In genomic region chr3:187305881-187306280, GRCh38 we compare ENCODE assay signal across 37 cellular contexts. TPM values are rescaled to one million over a fixed set of nuclear protein-coding genes. Genes with fewer than 3 reads are reported as not detected.
"Had no signal": no experiment of that assay in that cellular context is flagged by ENCODE, and none has a peak within 500 bp of the region (broad histone marks: within the 10 kb centered on the region; RNA-seq: fewer than 3 reads in every experiment).

No MANE protein-coding gene starts in this region.

- ATAC-seq: activated T-cell treated with anti-CD3 and anti-CD28 coated beads, Interleukin-2, amount 50 U/mL, for 72 hours; activated T-helper 17 cell treated with anti-CD3 and anti-CD28 coated beads, Interleukin-2, amount 50 U/mL, for 72 hours had no signal

- H2AFZ ChIP-seq: PC-9 had no signal

- H3K4me2 ChIP-seq: PC-9 had no signal

- H3K27me3 ChIP-seq: brain microvascular endothelial cell, cardiac muscle cell had no signal

- H3K36me3 ChIP-seq: brain microvascular endothelial cell, cardiac muscle cell had no signal

- H3K27ac Mint-ChIP-seq: activated CD4-positive, alpha-beta memory T cell treated with anti-CD3 and anti-CD28 coated beads, Interleukin-2, amount 10 ng/mL, durations not matched to agents 7 days and 5 days; activated naive CD8-positive, alpha-beta T cell treated with anti-CD3 and anti-CD28 coated beads for 36 hours; activated T-cell treated with anti-CD3 and anti-CD28 coated beads, Interleukin-2, amount 50 U/mL, for 72 hours; activated T-helper 17 cell treated with anti-CD3 and anti-CD28 coated beads, Interleukin-2, amount 50 U/mL, for 72 hours had no signal

- FAIRE-seq: RCC 7860 had no signal

- H3K4me3 Mint-ChIP-seq: activated CD4-positive, alpha-beta memory T cell treated with anti-CD3 and anti-CD28 coated beads, Interleukin-2, amount 10 ng/mL, durations not matched to agents 7 days and 5 days; activated naive CD8-positive, alpha-beta T cell treated with anti-CD3 and anti-CD28 coated beads for 36 hours; activated T-cell treated with anti-CD3 and anti-CD28 coated beads, Interleukin-2, amount 50 U/mL, for 72 hours; activated T-helper 17 cell treated with anti-CD3 and anti-CD28 coated beads, Interleukin-2, amount 50 U/mL, for 72 hours; central memory CD8-positive, alpha-beta T cell had no signal

- H3K9me3 Mint-ChIP-seq: activated CD4-positive, alpha-beta memory T cell treated with anti-CD3 and anti-CD28 coated beads, Interleukin-2, amount 10 ng/mL, durations not matched to agents 7 days and 5 days; activated naive CD8-positive, alpha-beta T cell treated with anti-CD3 and anti-CD28 coated beads for 36 hours; activated T-cell treated with anti-CD3 and anti-CD28 coated beads, Interleukin-2, amount 50 U/mL, for 72 hours; activated T-helper 17 cell treated with anti-CD3 and anti-CD28 coated beads, Interleukin-2, amount 50 U/mL, for 72 hours; central memory CD8-positive, alpha-beta T cell had no signal

- H3K27ac ChIP-seq: brain microvascular endothelial cell, cardiac muscle cell, PC-9, RWPE1, VCaP had no signal

- H3K4me3 ChIP-seq: cardiac muscle cell, PC-9 had no signal

- H3K36me3 Mint-ChIP-seq: activated naive CD8-positive, alpha-beta T cell treated with anti-CD3 and anti-CD28 coated beads for 36 hours had no signal

- H3K4me1 Mint-ChIP-seq: activated CD4-positive, alpha-beta memory T cell treated with anti-CD3 and anti-CD28 coated beads, Interleukin-2, amount 10 ng/mL, durations not matched to agents 7 days and 5 days; activated naive CD8-positive, alpha-beta T cell treated with anti-CD3 and anti-CD28 coated beads for 36 hours; activated T-helper 17 cell treated with anti-CD3 and anti-CD28 coated beads, Interleukin-2, amount 50 U/mL, for 72 hours; central memory CD8-positive, alpha-beta T cell had no signal

- DNase-seq: activated CD4-positive, alpha-beta memory T cell treated with anti-CD3 and anti-CD28 coated beads, Interleukin-2, amount 10 ng/mL, durations not matched to agents 7 days and 5 days; activated CD4-positive, alpha-beta T cell treated with anti-CD3 and anti-CD28 coated beads for 1 hour; activated CD4-positive, alpha-beta T cell treated with anti-CD3 and anti-CD28 coated beads for 48 hours; activated CD4-positive, CD25-positive, alpha-beta regulatory T cell; activated effector memory CD4-positive, alpha-beta T cell treated with anti-CD3 and anti-CD28 coated beads, Interleukin-2, amount 50 U/mL, for 16 hours; activated naive CD4-positive, alpha-beta T cell; activated naive CD4-positive, alpha-beta T cell treated with anti-CD3 and anti-CD28 coated beads, Interleukin-2, amount 50 U/mL, for 16 hours; activated naive CD8-positive, alpha-beta T cell treated with anti-CD3 and anti-CD28 coated beads for 36 hours; activated T-cell treated with anti-CD3 and anti-CD28 coated beads, Interleukin-2, amount 50 U/mL, for 1 hour; activated T-cell treated with anti-CD3 and anti-CD28 coated beads, Interleukin-2, amount 50 U/mL, for 72 hours; amniotic stem cell; aorta; brain microvascular endothelial cell; MV-4-11; NCI-H1092; NCI-H1436 treated with DMSO at 0.1 percent for 48 hours; NCI-H1694 treated with DMSO at 0.1 percent for 48 hours; NCI-H2029; NCI-H2171; NCI-H510A; NCI-H526; NCI-H748 treated with DMSO at 0.1 percent for 48 hours; PC-9; Right ventricle myocardium superior; SW 1271; T-helper 1 cell; T-helper 2 cell; T-helper 9 cell had no signal

RNA-seq across cellular contexts. Expression of gene MASP1, which starts 14.3 kb away (rescaled TPM):
- total RNA-seq: activated CD4-positive, alpha-beta memory T cell treated with anti-CD3 and anti-CD28 coated beads, Interleukin-2, amount 10 ng/mL, durations not matched to agents 7 days and 5 days; activated CD8-positive, alpha-beta memory T cell treated with anti-CD3 and anti-CD28 coated beads for 36 hours; activated naive CD8-positive, alpha-beta T cell treated with anti-CD3 and anti-CD28 coated beads for 36 hours; activated T-cell treated with anti-CD3 and anti-CD28 coated beads, Interleukin-2, amount 50 U/mL, for 72 hours; activated T-helper 17 cell treated with anti-CD3 and anti-CD28 coated beads, Interleukin-2, amount 50 U/mL, for 72 hours; MCF 10A; OCI-LY7; PC-9 had no signal
